ENCODE assay signal across 22 cellular contexts in genomic region chr3:23645533-23646196, GRCh38.
DNase-seq lines count a peak whose midpoint lies in the region; ATAC-seq and TF ChIP-seq lines count a peak whose summit lies in the region.
"Had no signal": no experiment of that assay in that cellular context is flagged by ENCODE, and none has a peak within 500 bp of the region (broad histone marks: within the 10 kb centered on the region; RNA-seq: fewer than 3 reads in every experiment).

No MANE protein-coding gene starts in this region.

- H2AFZ ChIP-seq in SK-N-SH (ENCODE audit: low read depth), result no peak overlapping the region

- no peak for ATAC-seq in SK-N-SH treated with all-trans-retinoic acid at 6 μM for 48 hours
- ATAC-seq in lower lobe of right lung, result no peak
- no peak for ATAC-seq in HG03520 (IDR thresholded peaks at IDR 0.05; ENCODE audit: unreplicated experiment)
- ATAC-seq: CD8-positive, alpha-beta T cell had no signal

- no peak for TF ChIP-seq RAD21 in SK-N-SH (IDR thresholded peaks at IDR 0.05; ENCODE audit: low read length)

- H3K4me3 Mint-ChIP-seq in type B pancreatic cell, result peak overlapping the region; percentile 9
- H3K4me3 Mint-ChIP-seq: CD8-positive, alpha-beta T cell had no signal

- H4K20me1 ChIP-seq in SK-N-SH (ENCODE audit: insufficient read depth), result no peaks in the 10 kb centered on the region
- H4K20me1 ChIP-seq: BLaER1 treated with 17β-estradiol and CSF1 and Interleukin-3, amounts not matched to agents 10 nM and 100 nM had no signal

- POLR2A ChIA-PET in SK-N-SH (lab: Yijun Ruan, JAX), result no interaction called here

- intact Hi-C loops in lower lobe of right lung (cut with DNase I), result no loop called here

- H3K79me2 ChIP-seq in SK-N-SH (ENCODE audit: insufficient read depth), result no peaks in the 10 kb centered on the region

- no peaks in the 10 kb centered on the region for H3K9me2 ChIP-seq in SK-N-SH

- H3K36me3 Mint-ChIP-seq in type B pancreatic cell, result no peaks in the 10 kb centered on the region
- H3K36me3 Mint-ChIP-seq: CD8-positive, alpha-beta T cell had no signal

- H3F3A ChIP-seq in SK-N-SH (replicated peaks; ENCODE audit: insufficient read depth), result no peaks in the 10 kb centered on the region

- H3K9me3 Mint-ChIP-seq in type B pancreatic cell, result peaks cover 12% of the 10 kb centered on the region
- H3K9me3 Mint-ChIP-seq: CD8-positive, alpha-beta T cell had no signal

- H3K4me1 Mint-ChIP-seq in type B pancreatic cell (ENCODE audit: unreplicated experiment), result peaks cover 46% of the 10 kb centered on the region

- TF ChIP-seq CTCF in SK-N-SH (IDR thresholded peaks at IDR 0.05) (no peak), VCaP (conservative IDR thresholded peaks at IDR 0.05) (no peak), type B pancreatic cell (conservative IDR thresholded peaks at IDR 0.05) (no peak), lower lobe of right lung (IDR thresholded peaks at IDR 0.05) (no peak)

- TF ChIP-seq EP300 in SK-N-SH (IDR thresholded peaks at IDR 0.05; ENCODE audit: borderline replicate concordance in 1 of 2, low read depth in 1 of 2, low read length in 1 of 2), result no peak

- no peak overlapping the region for H3K9ac ChIP-seq in SK-N-SH
- H3K9ac ChIP-seq: BLaER1 treated with 17β-estradiol and CSF1 and Interleukin-3, amounts not matched to agents 10 nM and 100 nM had no signal

- no peak overlapping the region for H3K4me2 ChIP-seq in SK-N-SH
- H3K4me2 ChIP-seq: BLaER1 treated with 17β-estradiol and CSF1 and Interleukin-3, amounts not matched to agents 10 nM and 100 nM had no signal

- H3K4me3 ChIP-seq in SK-N-SH (ENCODE audit: low read depth in 2 of 2, low read length in 1 of 2) (no peak overlapping the region), lower lobe of right lung (no peak overlapping the region)
- H3K4me3 ChIP-seq: BLaER1 treated with 17β-estradiol and CSF1 and Interleukin-3, amounts not matched to agents 10 nM and 100 nM; HAP-1; SK-N-MC had no signal

- no peaks in the 10 kb centered on the region for H3K27me3 Mint-ChIP-seq in type B pancreatic cell

- CTCF ChIA-PET in SK-N-SH (lab: Yijun Ruan, JAX), result no interaction called here

- H3K36me3 ChIP-seq in SK-N-SH (replicated peaks in 1 of 2; ENCODE audit: control insufficient read depth in 1 of 2, insufficient read depth in 2 of 2, low read length in 1 of 2), result no peaks in the 10 kb centered on the region
- H3K36me3 ChIP-seq in lower lobe of right lung, result no peaks in the 10 kb centered on the region
- H3K36me3 ChIP-seq: BLaER1 treated with 17β-estradiol and CSF1 and Interleukin-3, amounts not matched to agents 10 nM and 100 nM; HAP-1 had no signal

- H3K4me1 ChIP-seq in SK-N-SH (ENCODE audit: control insufficient read depth in 1 of 2, insufficient read depth in 2 of 2, low read depth in 1 of 2, low read length in 1 of 2) (peaks cover 15 to 29% of the 10 kb centered on the region in 2 experiments), lower lobe of right lung (peaks cover 2% of the 10 kb centered on the region)

- H3K9me3 ChIP-seq in SK-N-SH, result no peaks in the 10 kb centered on the region
- H3K9me3 ChIP-seq in lower lobe of right lung, result no peaks in the 10 kb centered on the region

- peak; percentile 31 for DNase-seq in SK-N-SH
- DNase-seq in left kidney (ENCODE audit: low read depth, low spot score), result peak; percentile 32
- no peak for DNase-seq in type B pancreatic cell (ENCODE audit: extremely low spot score, unreplicated experiment)
- DNase-seq in lower lobe of right lung, result no peak
- no peak for DNase-seq in GF-D8 (lab: John Stamatoyannopoulos, UW)
- DNase-seq: ACHN; CD8-positive, alpha-beta T cell; DND-41; Karpas-422; NCI-H1694; NCI-H2081 treated with DMSO at 0.1 percent for 48 hours; NCI-H2171 treated with DMSO at 0.1 percent for 48 hours; NCI-H446; OCI-M1; SHP77 had no signal

- H3K27ac ChIP-seq in SK-N-SH (ENCODE audit: low read depth in 2 of 2, low read length in 1 of 2) (peak overlapping the region in 1 of 2 experiments; percentile 72; a peak in 1 of 4 replicates), VCaP (peak overlapping the region; percentile 89), lower lobe of right lung (no peak overlapping the region)
- H3K27ac ChIP-seq: 22Rv1; BLaER1 treated with 17β-estradiol and CSF1 and Interleukin-3, amounts not matched to agents 10 nM and 100 nM; SK-N-MC had no signal

- 79% methylated on average over 9 of the region's 9 CpGs for WGBS in SK-N-SH (ENCODE audit: low lambda C conversion rate)

- no peaks in the 10 kb centered on the region for H3K27me3 ChIP-seq in SK-N-SH (ENCODE audit: insufficient read depth)
- H3K27me3 ChIP-seq in lower lobe of right lung (ENCODE audit: low read depth), result no peaks in the 10 kb centered on the region
- H3K27me3 ChIP-seq: BLaER1 treated with 17β-estradiol and CSF1 and Interleukin-3, amounts not matched to agents 10 nM and 100 nM had no signal

- no peak overlapping the region for H3K27ac Mint-ChIP-seq in type B pancreatic cell
- H3K27ac Mint-ChIP-seq: CD8-positive, alpha-beta T cell had no signal

TF ChIP-seq in SK-N-SH, 30 proteins besides CTCF, POLR2A, EP300 and RAD21 (continues in another document):
- TF ChIP-seq USF1 (IDR thresholded peaks at IDR 0.05; ENCODE audit: borderline replicate concordance, low read depth), result no peak
- no peak for TF ChIP-seq GATA2 (CRISPR knock-in tag; IDR thresholded peaks at IDR 0.05)
- no peak for TF ChIP-seq GABPA (IDR thresholded peaks at IDR 0.05; ENCODE audit: low read depth)
- no peak for TF ChIP-seq USF2 (IDR thresholded peaks at IDR 0.05; ENCODE audit: borderline replicate concordance, low read depth, low read length)
- TF ChIP-seq NFIC (IDR thresholded peaks at IDR 0.05; ENCODE audit: borderline replicate concordance), result no peak
- TF ChIP-seq MAX (IDR thresholded peaks at IDR 0.05; ENCODE audit: low read depth), result no peak

TF ChIP-seq in SK-N-SH treated with all-trans-retinoic acid at 6 μM for 48 hours, 23 proteins besides CTCF, POLR2A, EP300 and RAD21:
- TF ChIP-seq GLIS3 (CRISPR knock-in tag; IDR thresholded peaks at IDR 0.05) (no peak), ZFP30 (CRISPR knock-in tag; IDR thresholded peaks at IDR 0.05) (no peak), POU6F1 (CRISPR knock-in tag; IDR thresholded peaks at IDR 0.05; ENCODE audit: borderline replicate concordance, low read depth) (no peak), ISL1 (CRISPR knock-in tag; IDR thresholded peaks at IDR 0.05) (no peak), ESRRG (CRISPR knock-in tag; IDR thresholded peaks at IDR 0.05) (no peak)

Comparison
In these comparisons a context has a peak if more than half of its experiments do, and no peak if none do; other contexts are left out.
1. DNase-seq: peak in SK-N-SH (single experiment) and left kidney (single experiment); none in type B pancreatic cell (single experiment), lower lobe of right lung (single experiment) and GF-D8 (single experiment).